Comparison of ENCODE assay signal across 2 cellular contexts in the genomic region with DNA sequence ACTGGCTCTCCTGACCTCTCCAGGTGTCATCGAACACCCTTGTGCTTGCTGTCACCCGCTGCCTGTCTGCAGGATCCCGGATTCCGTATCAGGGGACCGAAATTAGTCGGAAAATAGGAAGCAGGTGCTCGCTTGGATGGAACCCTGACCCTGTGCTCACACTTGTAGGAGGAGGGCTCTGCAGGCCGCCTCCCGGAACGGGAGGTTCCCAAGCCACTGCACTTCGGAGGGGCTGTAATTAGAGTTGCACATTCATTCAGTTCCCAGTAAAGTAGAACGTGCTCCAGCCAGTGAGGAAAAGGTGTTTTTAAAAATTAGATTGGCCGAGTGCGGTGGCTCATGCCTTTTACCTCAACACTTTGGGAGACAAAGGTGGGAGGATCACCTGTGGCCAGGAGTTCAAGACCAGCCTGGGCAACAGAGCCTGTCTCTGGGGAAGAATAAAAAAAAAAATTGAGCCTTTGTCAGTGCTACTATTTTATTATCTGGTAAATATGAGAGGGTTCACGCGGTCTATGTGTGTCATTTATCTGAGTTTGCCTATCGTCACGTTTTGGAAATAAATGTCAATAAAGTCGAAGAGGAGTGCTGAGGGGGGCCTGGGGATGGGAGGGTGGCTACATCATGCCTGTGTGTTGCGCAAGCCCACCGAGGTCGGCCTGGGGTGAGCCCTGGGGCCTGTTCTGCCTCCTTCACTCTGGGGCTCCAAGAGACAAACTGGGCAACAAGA.
TF ChIP-seq lines count a peak whose summit lies in the region.

No MANE protein-coding gene starts in this region.

TF ChIP-seq in HCT116, 20 proteins besides CTCF, POLR2A, EP300 and RAD21:
- TF ChIP-seq, protein P1, sequence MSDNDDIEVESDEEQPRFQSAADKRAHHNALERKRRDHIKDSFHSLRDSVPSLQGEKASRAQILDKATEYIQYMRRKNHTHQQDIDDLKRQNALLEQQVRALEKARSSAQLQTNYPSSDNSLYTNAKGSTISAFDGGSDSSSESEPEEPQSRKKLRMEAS (IDR thresholded peaks at IDR 0.05): peak; percentile 98
- TF ChIP-seq ZNF274 (IDR thresholded peaks at IDR 0.05; ENCODE audit: low read depth, low read length) (no peak), CBX3 (IDR thresholded peaks at IDR 0.05; ENCODE audit: low read depth) (peak; percentile 94; the same call in 1 of the 2 replicates), EZH2 (IDR thresholded peaks at IDR 0.05) (no peak), SIN3A (IDR thresholded peaks at IDR 0.05; ENCODE audit: low read depth) (peak; percentile 94), SRF (IDR thresholded peaks at IDR 0.05; ENCODE audit: low read depth) (peak; percentile 54; the same call in 1 of the 2 replicates), YY1 (IDR thresholded peaks at IDR 0.05; ENCODE audit: extremely low read depth, insufficient replicate concordance, low read depth, low read length) (peak; percentile 72), EGR1 (IDR thresholded peaks at IDR 0.05; ENCODE audit: low read depth) (peak; percentile 29; the same call in 1 of the 2 replicates), REST (IDR thresholded peaks at IDR 0.05; ENCODE audit: low read depth) (no peak), FOSL1 (IDR thresholded peaks at IDR 0.05; ENCODE audit: low read depth) (no peak), TCF7L2 (IDR thresholded peaks at IDR 0.05; ENCODE audit: borderline replicate concordance, extremely low read depth, insufficient read depth, insufficient read length) (peak; percentile 11), SP1 (IDR thresholded peaks at IDR 0.05; ENCODE audit: low read depth) (peak; percentile 63), CEBPB (IDR thresholded peaks at IDR 0.05; ENCODE audit: low read depth) (peak; percentile 88), ZBTB33 (IDR thresholded peaks at IDR 0.05; ENCODE audit: extremely low read depth, insufficient replicate concordance, low read length) (no peak), ELF1 (IDR thresholded peaks at IDR 0.05; ENCODE audit: borderline replicate concordance, low read depth) (no peak; the same call in 1 of the 2 replicates), ZFX (IDR thresholded peaks at IDR 0.05) (peak; percentile 38; the same call in 1 of the 2 replicates), EZH2phosphoT487 (IDR thresholded peaks at IDR 0.05; ENCODE audit: borderline replicate concordance) (no peak), POLR2AphosphoS5 (IDR thresholded peaks at IDR 0.05; ENCODE audit: low read depth, low read length) (peak; percentile 71; the same call in 1 of the 2 replicates), JUND (IDR thresholded peaks at IDR 0.05) (no peak; the same call in 1 of the 2 replicates)
- TF ChIP-seq, protein P2, sequence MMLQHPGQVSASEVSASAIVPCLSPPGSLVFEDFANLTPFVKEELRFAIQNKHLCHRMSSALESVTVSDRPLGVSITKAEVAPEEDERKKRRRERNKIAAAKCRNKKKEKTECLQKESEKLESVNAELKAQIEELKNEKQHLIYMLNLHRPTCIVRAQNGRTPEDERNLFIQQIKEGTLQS (IDR thresholded peaks at IDR 0.05): no peak
TF ChIP-seq in HCT116: peak in this region for 11.

TF ChIP-seq in endothelial cell of umbilical vein, 7 proteins besides CTCF, POLR2A, EP300 and RAD21:
- peak; percentile 32 for TF ChIP-seq MYC (IDR thresholded peaks at IDR 0.05; ENCODE audit: low read depth, low read length)
- TF ChIP-seq EZH2 (IDR thresholded peaks at IDR 0.05; ENCODE audit: borderline replicate concordance, low read depth, low read length, severe bottlenecking): no peak
